In genomic region chr3:37906734-37907282, GRCh38 we compare ENCODE assay signal across 9 cellular contexts. TPM values are rescaled to one million over a fixed set of nuclear protein-coding genes. Genes with fewer than 3 reads are reported as not detected.
DNase-seq lines count a peak whose midpoint lies in the region; ATAC-seq and TF ChIP-seq lines count a peak whose summit lies in the region.
"Had no signal": no experiment of that assay in that cellular context is flagged by ENCODE, and none has a peak within 500 bp of the region (broad histone marks: within the 10 kb centered on the region; RNA-seq: fewer than 3 reads in every experiment).

No MANE protein-coding gene starts in this region.

- H3K9me3 Mint-ChIP-seq in endodermal cell: no peaks in the 10 kb centered on the region

- no peak for TF ChIP-seq RAD21 in IMR-90 (IDR thresholded peaks at IDR 0.05; ENCODE audit: low read length)

- ATAC-seq in GM19025 (IDR thresholded peaks at IDR 0.05; ENCODE audit: low read depth, unreplicated experiment): peak; percentile 29
- ATAC-seq in IMR-90 (ENCODE audit: low read depth): no peak
- no peak for ATAC-seq in HG03469 (IDR thresholded peaks at IDR 0.05; ENCODE audit: unreplicated experiment)
- no peak for ATAC-seq in GM21447 (IDR thresholded peaks at IDR 0.05; ENCODE audit: unreplicated experiment)

- no peaks in the 10 kb centered on the region for H3K36me3 Mint-ChIP-seq in endodermal cell (ENCODE audit: low read depth)

- no peak for DNase-seq in IMR-90
- DNase-seq in endodermal cell: no peak
- DNase-seq in DMS114 treated with DMSO at 0.1 percent for 48 hours (lab: John Stamatoyannopoulos, UW; ENCODE audit: unreplicated experiment): no peak
- DNase-seq in GM19240 (ENCODE audit: insufficient read length, low spot score): no peak
- DNase-seq: NCI-H1930 had no signal

- H3K36me3 ChIP-seq in IMR-90 (ENCODE audit: control insufficient read depth, insufficient read depth, low read length) (peaks cover 2% of the 10 kb centered on the region; the same call in 1 of the 2 replicates), endodermal cell (ENCODE audit: control insufficient read depth, insufficient read depth, low read length) (no peaks in the 10 kb centered on the region), skeletal muscle tissue (ENCODE audit: control insufficient read depth in 3 of 3, insufficient read depth in 3 of 3, low read length in 3 of 3) (no peaks in the 10 kb centered on the region)

- H3K9me1 ChIP-seq in IMR-90 (ENCODE audit: insufficient read depth, low read length): peaks cover 35% of the 10 kb centered on the region

- in situ Hi-C loops in IMR-90 (cut with MboI; ENCODE audit: low sequenced_read_pairs): no loop called here

- H2BK20ac ChIP-seq in IMR-90 (ENCODE audit: low read depth, low read length): no peak overlapping the region

- peak overlapping the region; percentile 58 for H4K5ac ChIP-seq in IMR-90 (ENCODE audit: low read depth, low read length)

- POLR2A ChIA-PET in IMR-90 (lab: Charles Lee; ENCODE audit: unreplicated experiment): no interaction called here

- no peak overlapping the region; the same call in 1 of the 2 replicates for H2BK120ac ChIP-seq in IMR-90 (ENCODE audit: low read depth, low read length)

- no peak overlapping the region for H2AK9ac ChIP-seq in IMR-90 (replicated peaks; ENCODE audit: low read depth, low read length, poor library complexity)

- H3K9ac ChIP-seq in IMR-90 (ENCODE audit: low read depth, low read length) (no peak overlapping the region), endodermal cell (ENCODE audit: extremely low read depth, low read length, poor library complexity, severe bottlenecking) (no peak overlapping the region), skeletal muscle tissue (ENCODE audit: low read depth in 1 of 3, low read length in 3 of 3) (peak overlapping the region in 1 of 3 donors; percentile 10)

- H3K4me1 Mint-ChIP-seq in endodermal cell: peaks cover 16% of the 10 kb centered on the region

- peak overlapping the region; percentile 14; the same call in 1 of the 2 replicates for H4K91ac ChIP-seq in IMR-90 (ENCODE audit: insufficient read depth, low read depth, low read length)

- no CpG with 5 or more reads among the region's 5 CpGs for WGBS in IMR-90 (ENCODE audit: extremely low coverage in 2 of 2, insufficient read length in 1 of 2), 2 experiments
- WGBS in endodermal cell (ENCODE audit: insufficient coverage in 1 of 2, insufficient read length in 1 of 2), 2 experiments: 62 to 92% methylated on average over 2 to 5 of the region's 5 CpGs

- H3K4me3 Mint-ChIP-seq in endodermal cell: no peak overlapping the region

- peak overlapping the region in 1 of 2 experiments; percentile 58; a peak in 1 of 4 replicates for H4K8ac ChIP-seq in IMR-90 (ENCODE audit: low read depth in 2 of 2, low read length in 2 of 2)

- H3K4ac ChIP-seq in IMR-90 (ENCODE audit: low read depth, low read length): peak overlapping the region; percentile 67

- H3K27me3 ChIP-seq in IMR-90 (ENCODE audit: control insufficient read depth, insufficient read depth, low read length) (no peaks in the 10 kb centered on the region), endodermal cell (ENCODE audit: control insufficient read depth, insufficient read depth, low read length, poor library complexity, severe bottlenecking) (no peaks in the 10 kb centered on the region), skeletal muscle tissue (ENCODE audit: control insufficient read depth in 3 of 3, insufficient read depth in 3 of 3, low read length in 3 of 3) (no peaks in the 10 kb centered on the region)

- H3K14ac ChIP-seq in IMR-90 (replicated peaks; ENCODE audit: low read depth, low read length): peak overlapping the region; percentile 60; the same call in 1 of the 2 replicates

- H3K79me1 ChIP-seq in IMR-90 (ENCODE audit: low read depth in 1 of 2, low read length in 2 of 2): peaks cover 57 to 82% of the 10 kb centered on the region in 2 experiments

- H3K9me3 ChIP-seq in IMR-90 (ENCODE audit: control insufficient read depth, insufficient read depth, low read length): no peaks in the 10 kb centered on the region
- H3K9me3 ChIP-seq in endodermal cell (ENCODE audit: control insufficient read depth, low read length): no peaks in the 10 kb centered on the region
- H3K9me3 ChIP-seq in skeletal muscle tissue (ENCODE audit: control insufficient read depth in 3 of 3, low read length in 3 of 3): no peaks in the 10 kb centered on the region

- H2AFZ ChIP-seq in IMR-90 (replicated peaks; ENCODE audit: low read length, poor library complexity): peak overlapping the region; percentile 12

- H3K27me3 Mint-ChIP-seq in endodermal cell (ENCODE audit: insufficient read depth): no peaks in the 10 kb centered on the region

- H4K20me1 ChIP-seq in IMR-90 (ENCODE audit: insufficient read depth, low read length): peaks cover 33% of the 10 kb centered on the region

- BruUV-seq in IMR-90 (replicated peaks; lab: Mats Ljungman, UMichigan): no TSS peak

- no peak overlapping the region for H3K56ac ChIP-seq in IMR-90 (ENCODE audit: extremely low read depth, insufficient read depth, low read length)

- no peak for TF ChIP-seq POLR2A in IMR-90 (IDR thresholded peaks at IDR 0.05; ENCODE audit: low read depth, low read length)

- 0 out of 2 replicates have a peak overlapping the region, but pooled peaks have one; percentile 6 for H3K27ac ChIP-seq in IMR-90 (ENCODE audit: insufficient read depth, low read length)
- H3K27ac ChIP-seq in endodermal cell (ENCODE audit: low read depth, low read length): peak overlapping the region; percentile 41
- H3K27ac ChIP-seq in skeletal muscle tissue (ENCODE audit: low read depth, low read length): peak overlapping the region; percentile 46

- no peak for TF ChIP-seq CTCF in IMR-90 (conservative IDR thresholded peaks at IDR 0.05; ENCODE audit: low read depth, low read length)
- no peak for TF ChIP-seq CTCF in endodermal cell (conservative IDR thresholded peaks at IDR 0.05)

- H2BK5ac ChIP-seq in IMR-90 (ENCODE audit: low read depth, low read length, poor library complexity, severe bottlenecking): no peak overlapping the region

- no peak overlapping the region for H3K4me3 ChIP-seq in IMR-90 (ENCODE audit: insufficient read depth, low read depth, low read length)
- H3K4me3 ChIP-seq in endodermal cell (ENCODE audit: low read length): no peak overlapping the region
- no peak overlapping the region for H3K4me3 ChIP-seq in skeletal muscle tissue (ENCODE audit: low read length in 3 of 3)

- intact Hi-C loops in IMR-90 (cut with micrococcal nuclease): no loop called here

- dilution Hi-C loops in IMR-90 (cut with HindIII; ENCODE audit: low sequenced_read_pairs, unreplicated experiment): no loop called here

- H3K4me1 ChIP-seq in IMR-90 (ENCODE audit: control insufficient read depth, insufficient read depth, low read length) (peaks cover 22% of the 10 kb centered on the region), endodermal cell (ENCODE audit: control insufficient read depth, insufficient read depth, low read length) (peaks cover 14% of the 10 kb centered on the region), skeletal muscle tissue (ENCODE audit: control insufficient read depth in 3 of 3, insufficient read depth in 3 of 3, low read length in 3 of 3) (peaks cover 25 to 31% (median 28%) of the 10 kb centered on the region in 3 donors)

- H3K18ac ChIP-seq in IMR-90 (ENCODE audit: low read depth, low read length): peak overlapping the region; percentile 13

- H3K27ac Mint-ChIP-seq in endodermal cell: no peak overlapping the region

- no peak overlapping the region; the same call in 2 of the 3 replicates for H2BK15ac ChIP-seq in IMR-90 (ENCODE audit: low read depth, low read length)

- peak overlapping the region; percentile 37 for H3K23ac ChIP-seq in IMR-90 (ENCODE audit: low read depth, low read length)

- peak overlapping the region; percentile 69; the same call in 1 of the 2 replicates for H2AK5ac ChIP-seq in IMR-90 (ENCODE audit: low read depth, low read length)

- CTCF ChIA-PET in IMR-90 (lab: Yijun Ruan, JAX): interaction anchor here (1.0 kb wide), 1 partner anchor 9 kb away, joined by 3 read pairs; no protein-coding TSS in a partner anchor

- peak overlapping the region; percentile 20; the same call in 1 of the 2 replicates for H3K4me2 ChIP-seq in IMR-90 (ENCODE audit: low read depth, low read length)

TF ChIP-seq in IMR-90, 13 proteins besides CTCF, POLR2A, EP300 and RAD21 (continues in another document):
- TF ChIP-seq SMC3 (IDR thresholded peaks at IDR 0.05; ENCODE audit: low read depth, low read length) (no peak), BHLHE40 (IDR thresholded peaks at IDR 0.05; ENCODE audit: low read depth, low read length) (no peak), RCOR1 (IDR thresholded peaks at IDR 0.05; ENCODE audit: insufficient replicate concordance, low read length) (no peak), MXI1 (IDR thresholded peaks at IDR 0.05; ENCODE audit: borderline replicate concordance, low read depth, low read length) (no peak), MAZ (IDR thresholded peaks at IDR 0.05; ENCODE audit: borderline replicate concordance, low read depth, low read length) (no peak), NFE2L2 (IDR thresholded peaks at IDR 0.05; ENCODE audit: low read depth, low read length) (no peak), FOS (IDR thresholded peaks at IDR 0.05; ENCODE audit: low read depth, low read length) (no peak), RFX5 (IDR thresholded peaks at IDR 0.05; ENCODE audit: low read depth, low read length) (no peak), ELK1 (IDR thresholded peaks at IDR 0.05; ENCODE audit: borderline replicate concordance, low read depth, low read length) (no peak), CHD1 (IDR thresholded peaks at IDR 0.05; ENCODE audit: low read depth, low read length) (no peak)

RNA-seq across cellular contexts. Expression of gene CTDSPL, which starts 45.1 kb away (rescaled TPM):
- total RNA-seq in IMR-90 (2012; rRNA removed): 29.0 and 33.3 TPM in 2 replicates
- 23.9 and 24.5 TPM in 2 replicates for polyA plus RNA-seq in IMR-90 (2012; rRNA removed)
- polyA plus RNA-seq in IMR-90 (2012; cell fraction: cytosol; rRNA removed): 16.1 and 16.4 TPM in 2 replicates
- polyA plus RNA-seq in IMR-90 (2012; cell fraction: nucleus; rRNA removed; ENCODE audit: low replicate concordance): 17.1 and 36.9 TPM in 2 replicates
- total RNA-seq in endodermal cell: 10 to 100 TPM; 27.8 to 30.7 TPM
- 19.3 TPM for polyA plus RNA-seq in endodermal cell (2013, experiment 1 of 2)
- 23.4 TPM for polyA plus RNA-seq in endodermal cell (2013, experiment 2 of 2)
- total RNA-seq in skeletal muscle tissue: 20.4 TPM
